8 cellular contexts compared by ENCODE assay signal in genomic region chr14:96297000-96297399, GRCh38. TPM values are rescaled to one million over a fixed set of nuclear protein-coding genes. Genes with fewer than 3 reads are reported as not detected.
A peak's percentile ranks its signal among the peaks of the same experiment; 100 is the strongest.
DNase-seq lines count a peak whose midpoint lies in the region; ATAC-seq, FAIRE-seq and TF ChIP-seq lines count a peak whose summit lies in the region.

No MANE protein-coding gene starts in this region.

- H3K4me3 ChIP-seq in A673 (ENCODE audit: low read depth, low read length, poor library complexity, severe bottlenecking), result no peak overlapping the region
- no peak overlapping the region for H3K4me3 ChIP-seq in Peyer's patch

- peak; percentile 64 for TF ChIP-seq CTCF in A673 (conservative IDR thresholded peaks at IDR 0.05; ENCODE audit: low read depth, low read length)
- peak; percentile 10 to 64 (median 60) for TF ChIP-seq CTCF in Peyer's patch (IDR thresholded peaks at IDR 0.05)

- TF ChIP-seq POLR2A in Peyer's patch (IDR thresholded peaks at IDR 0.05), result no peak

- CTCF ChIA-PET in A673 (lab: Charles Lee), result no interaction called here

- ATAC-seq in GM19463 (IDR thresholded peaks at IDR 0.05; ENCODE audit: unreplicated experiment) (no peak), GM18519 (IDR thresholded peaks at IDR 0.05; ENCODE audit: low FRiP score, unreplicated experiment) (no peak)

- FAIRE-seq in GM18507 (lab: Jason Lieb, UNC) (peak; percentile 12), GM19239 (lab: Jason Lieb, UNC) (no peak)

- H3K9me3 ChIP-seq in A673 (ENCODE audit: low read depth, low read length, poor library complexity, severe bottlenecking) (no peaks in the 10 kb centered on the region), Peyer's patch (no peaks in the 10 kb centered on the region)

- no peak overlapping the region for H3K27ac ChIP-seq in A673 (ENCODE audit: low read depth, low read length, poor library complexity, severe bottlenecking)
- H3K27ac ChIP-seq in Peyer's patch, result no peak overlapping the region

- POLR2A ChIA-PET in A673 (lab: Charles Lee; ENCODE audit: low non-redundant PET), result no interaction called here

- DNase-seq in A673 (ENCODE audit: low spot score) (peak; percentile 49), GM18507 (ENCODE audit: extremely low spot score, insufficient read length, low read depth) (no peak), Peyer's patch (no peak), glomerular visceral epithelial cell (ENCODE audit: extremely low spot score) (peak; percentile 21), GM19239 (ENCODE audit: insufficient read length, low spot score) (no peak)
- no peak for DNase-seq in stimulated activated CD4-positive, alpha-beta T cell treated with anti-CD3 and anti-CD28 coated beads, Interleukin-15, amount 100 ng/mL, for 24 hours

- BruUV-seq in A673 (replicated peaks; lab: Mats Ljungman, UMichigan), result no TSS peak

- intact Hi-C loops in A673 (cut with micrococcal nuclease; ENCODE audit: unreplicated experiment), result loop anchor here (1.0 kb wide), 1 partner anchor 127 kb away; no protein-coding TSS in a partner anchor

- H3K27me3 ChIP-seq in A673 (replicated peaks; ENCODE audit: insufficient read depth, low read depth, low read length, poor library complexity) (no peaks in the 10 kb centered on the region), Peyer's patch (no peaks in the 10 kb centered on the region)

- H3K36me3 ChIP-seq in A673 (ENCODE audit: insufficient read depth, low read length, poor library complexity, severe bottlenecking) (no peaks in the 10 kb centered on the region), Peyer's patch (peaks cover 0 to 56% (median 0%) of the 10 kb centered on the region in 3 donors)

- H3K4me1 ChIP-seq in A673 (ENCODE audit: insufficient read depth, low read length, poor library complexity, severe bottlenecking) (no peaks in the 10 kb centered on the region), Peyer's patch (no peaks in the 10 kb centered on the region)

RNA-seq across cellular contexts. Expression of gene BDKRB1, which starts 41.0 kb away (rescaled TPM):
- total RNA-seq in A673 (2021), result not detected in 2 replicates
- 1 to 10 TPM; 2.2 to 3.4 (median 2.8) TPM for total RNA-seq in Peyer's patch

Comparison
In these comparisons a context has a peak if more than half of its experiments do, and no peak if none do; other contexts are left out.
1. DNase-seq: peak in A673 (single experiment) and glomerular visceral epithelial cell (single experiment); none in GM18507 (single experiment), Peyer's patch (0 of 3), GM19239 (single experiment) and stimulated activated CD4-positive, alpha-beta T cell treated with anti-CD3 and anti-CD28 coated beads, Interleukin-15, amount 100 ng/mL, for 24 hours (single experiment).